19 cellular contexts compared by ENCODE assay signal in genomic region chr4:7172946-7173345, GRCh38. TPM values are rescaled to one million over a fixed set of nuclear protein-coding genes. Genes with fewer than 3 reads are reported as not detected.
A peak's percentile ranks its signal among the peaks of the same experiment; 100 is the strongest.
DNase-seq lines count a peak whose midpoint lies in the region; TF ChIP-seq lines count a peak whose summit lies in the region.
"Had no signal": no experiment of that assay in that cellular context is flagged by ENCODE, and none has a peak within 500 bp of the region (broad histone marks: within the 10 kb centered on the region; RNA-seq: fewer than 3 reads in every experiment).

No MANE protein-coding gene starts in this region.

- peak overlapping the region; percentile 71 for H3K23ac ChIP-seq in trophoblast cell (ENCODE audit: low read length)

- H3K4me1 ChIP-seq in trophoblast cell (ENCODE audit: control insufficient read depth in 1 of 2, insufficient read depth in 2 of 2, low read length in 2 of 2) = peaks cover 0 to 4% of the 10 kb centered on the region in 2 experiments
- H3K4me1 ChIP-seq: SJSA1 had no signal

- H3K27me3 ChIP-seq in trophoblast cell (ENCODE audit: insufficient read depth, low read length) = no peaks in the 10 kb centered on the region
- H3K27me3 ChIP-seq: SJSA1 had no signal

- H4K91ac ChIP-seq in trophoblast cell (ENCODE audit: low read depth, low read length) = no peak overlapping the region

- no peak overlapping the region for H3K27ac ChIP-seq in coronary artery
- H3K27ac ChIP-seq in trophoblast cell (ENCODE audit: low read depth, low read length) = no peak overlapping the region
- H3K27ac ChIP-seq: SJSA1 had no signal

- no peaks in the 10 kb centered on the region for H3K79me1 ChIP-seq in trophoblast cell (ENCODE audit: low read length)

- peaks cover 5% of the 10 kb centered on the region for H3K9me3 ChIP-seq in trophoblast cell (ENCODE audit: insufficient read depth, low read depth, low read length)
- H3K9me3 ChIP-seq: SJSA1 had no signal

- no CpG with 5 or more reads among the region's 13 CpGs for WGBS in trophoblast cell (ENCODE audit: extremely low coverage, insufficient coverage, insufficient read length)

- H3K9ac ChIP-seq in trophoblast cell (ENCODE audit: low read length) = no peak overlapping the region

- no peak overlapping the region for H2BK12ac ChIP-seq in trophoblast cell (ENCODE audit: low read length)

- no peaks in the 10 kb centered on the region for H3K36me3 ChIP-seq in trophoblast cell (ENCODE audit: control insufficient read depth in 1 of 2, insufficient read depth in 2 of 2, low read length in 2 of 2)
- H3K36me3 ChIP-seq: SJSA1 had no signal

- H3K18ac ChIP-seq in trophoblast cell (ENCODE audit: low read length) = no peak overlapping the region

- no peak overlapping the region for H3K4me2 ChIP-seq in trophoblast cell (ENCODE audit: low read length)

- no peak overlapping the region for H2BK120ac ChIP-seq in trophoblast cell (ENCODE audit: insufficient read depth, low read length, poor library complexity)

- H3K79me2 ChIP-seq in trophoblast cell (ENCODE audit: control insufficient read depth, insufficient read depth, low read length, poor library complexity) = no peaks in the 10 kb centered on the region

- no peak overlapping the region for H4K12ac ChIP-seq in trophoblast cell (ENCODE audit: low read depth, low read length)

- no peak overlapping the region for H2AK5ac ChIP-seq in trophoblast cell (ENCODE audit: low read length)

- peak; percentile 49 for DNase-seq in activated effector memory CD4-positive, alpha-beta T cell treated with anti-CD3 and anti-CD28 coated beads, Interleukin-2, amount 50 U/mL, for 16 hours
- no peak for DNase-seq in activated effector memory CD4-positive, alpha-beta T cell treated with Interleukin-2 at 50 U/mL for 16 hours
- DNase-seq in coronary artery (ENCODE audit: low spot score) (peak; percentile 55), trophoblast cell (no peak), RKO (ENCODE audit: low spot score) (no peak), NCI-H187 treated with DMSO at 0.1 percent for 48 hours (lab: John Stamatoyannopoulos, UW) (no peak)
- no peak for DNase-seq in activated CD8-positive, alpha-beta memory T cell treated with anti-CD3 and anti-CD28 coated beads for 24 hours
- DNase-seq: DMS53, EL, GF-D8, MV-4-11, NCI-H1105 treated with DMSO at 0.1 percent for 48 hours, NCI-H2081, NCI-H2171, NCI-H345, NCI-H524, NCI-H774 had no signal

- H4K8ac ChIP-seq in trophoblast cell (ENCODE audit: low read depth, low read length) = no peak overlapping the region

- H3K4ac ChIP-seq in trophoblast cell (ENCODE audit: low read depth, low read length) = no peak overlapping the region

- no peak overlapping the region for H2AFZ ChIP-seq in trophoblast cell (ENCODE audit: insufficient read depth, low read length, poor library complexity)

- no peak overlapping the region for H2BK5ac ChIP-seq in trophoblast cell (ENCODE audit: low read depth, low read length, poor library complexity)

- no peak for TF ChIP-seq CTCF in coronary artery (IDR thresholded peaks at IDR 0.05)

- H3K14ac ChIP-seq in trophoblast cell (ENCODE audit: low read length) = no peak overlapping the region

- H3K4me3 ChIP-seq in coronary artery (no peak overlapping the region), trophoblast cell (ENCODE audit: low read depth, low read length) (peak overlapping the region; percentile 37)
- H3K4me3 ChIP-seq: SJSA1 had no signal

RNA-seq across cellular contexts. Expression of gene SORCS2, which starts 19.4 kb away (rescaled TPM):
- 0.14 and 0.26 TPM in 2 replicates for polyA plus RNA-seq in trophoblast cell (2013)
- polyA plus RNA-seq: IgD-negative memory B cell had no signal

Comparison
In these comparisons a context has a peak if more than half of its experiments do, and no peak if none do; other contexts are left out.
1. DNase-seq: peak in activated effector memory CD4-positive, alpha-beta T cell treated with anti-CD3 and anti-CD28 coated beads, Interleukin-2, amount 50 U/mL, for 16 hours (single experiment) and coronary artery (single experiment); none in activated effector memory CD4-positive, alpha-beta T cell treated with Interleukin-2 at 50 U/mL for 16 hours (single experiment), trophoblast cell (0 of 2), RKO (single experiment), NCI-H187 treated with DMSO at 0.1 percent for 48 hours (single experiment) and activated CD8-positive, alpha-beta memory T cell treated with anti-CD3 and anti-CD28 coated beads for 24 hours (single experiment).